In the genomic region with DNA sequence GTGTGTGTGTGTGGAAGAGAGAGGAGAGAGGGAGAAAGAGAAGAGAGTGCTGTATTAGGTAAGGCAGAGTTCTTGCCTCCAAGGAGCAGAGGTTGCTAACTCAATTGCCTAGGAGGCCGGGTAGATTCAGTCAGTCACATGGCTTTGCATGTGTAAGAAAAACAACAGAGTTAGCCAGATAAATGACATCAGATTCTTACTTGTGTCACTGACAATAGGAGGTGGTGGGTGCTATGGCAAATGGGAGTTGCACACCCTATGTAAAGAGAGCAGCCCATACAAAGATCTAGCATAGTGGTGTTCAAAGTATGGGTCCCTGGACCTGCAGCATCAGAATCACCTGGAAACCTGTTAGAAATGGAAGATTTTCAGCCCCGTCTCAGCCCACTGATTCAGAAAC, we compare ENCODE assay signal across 25 cellular contexts.
"Had no signal": no experiment of that assay in that cellular context is flagged by ENCODE, and none has a peak within 500 bp of the region (broad histone marks: within the 10 kb centered on the region; RNA-seq: fewer than 3 reads in every experiment).

No MANE protein-coding gene starts in this region.

- ATAC-seq: effector memory CD8-positive, alpha-beta T cell; esophagus mucosa; left ventricle myocardium superior; lower lobe of right lung; natural killer cell; psoas muscle; stimulated activated memory B cell treated with anti-CD40 and anti-IgM and Interleukin-4, amounts not matched to agents 10 μg/mL and 1 μg/mL and 100 μg/mL, for 72 hours; stimulated activated naive CD8-positive, alpha-beta T cell treated with anti-CD3 and anti-CD28 coated beads, Interleukin-15, Interleukin-2, amounts not matched to agents 100 U/mL and 50 U/mL, for 24 hours had no signal

- H3K36me3 Mint-ChIP-seq: natural killer cell had no signal

- H3K4me3 Mint-ChIP-seq: effector memory CD8-positive, alpha-beta T cell; immature natural killer cell; natural killer cell; stimulated activated memory B cell treated with anti-CD40 and anti-IgM and Interleukin-4, amounts not matched to agents 10 μg/mL and 1 μg/mL and 100 μg/mL, for 72 hours had no signal

- H3K9me3 ChIP-seq: lower lobe of right lung, ovary, psoas muscle, sigmoid colon, testis, tibial artery, upper lobe of left lung had no signal

- H3K4me3 ChIP-seq: coronary artery, lower lobe of right lung, ovary, psoas muscle, sigmoid colon, testis, tibial artery, upper lobe of left lung had no signal

- H3K27ac Mint-ChIP-seq: effector memory CD8-positive, alpha-beta T cell; natural killer cell; stimulated activated memory B cell treated with anti-CD40 and anti-IgM and Interleukin-4, amounts not matched to agents 10 μg/mL and 1 μg/mL and 100 μg/mL, for 72 hours had no signal

- DNase-seq: effector memory CD8-positive, alpha-beta T cell; foreskin melanocyte; glutamatergic neuron; hypothalamus; immature natural killer cell; islet precursor cell; left ventricle myocardium superior; lower lobe of right lung; natural killer cell; occipital lobe; ovary; posterior cingulate gyrus; psoas muscle; right cardiac atrium; sigmoid colon; stimulated activated CD4-positive, alpha-beta T cell treated with anti-CD3 and anti-CD28 coated beads, Interleukin-2, amount 100 ng/mL, for 24 hours; stimulated activated CD4-positive, alpha-beta T cell treated with anti-CD3 and anti-CD28 coated beads, Interleukin-4, amount 100 ng/mL, for 24 hours; stimulated activated naive CD8-positive, alpha-beta T cell treated with anti-CD3 and anti-CD28 coated beads, Interleukin-15, Interleukin-2, amounts not matched to agents 100 U/mL and 50 U/mL, for 24 hours; substantia nigra; testis; tibial artery; upper lobe of left lung had no signal

- H3K4me1 Mint-ChIP-seq: immature natural killer cell; natural killer cell; stimulated activated memory B cell treated with anti-CD40 and anti-IgM and Interleukin-4, amounts not matched to agents 10 μg/mL and 1 μg/mL and 100 μg/mL, for 72 hours had no signal

- H3K27me3 Mint-ChIP-seq: effector memory CD8-positive, alpha-beta T cell; stimulated activated memory B cell treated with anti-CD40 and anti-IgM and Interleukin-4, amounts not matched to agents 10 μg/mL and 1 μg/mL and 100 μg/mL, for 72 hours had no signal
